Comparison of ENCODE assay signal across 12 cellular contexts in genomic region chr4:28772066-28772465, GRCh38.
A peak's percentile ranks its signal among the peaks of the same experiment; 100 is the strongest.
DNase-seq lines count a peak whose midpoint lies in the region; TF ChIP-seq lines count a peak whose summit lies in the region.
"Had no signal": no experiment of that assay in that cellular context is flagged by ENCODE, and none has a peak within 500 bp of the region (broad histone marks: within the 10 kb centered on the region; RNA-seq: fewer than 3 reads in every experiment).

No MANE protein-coding gene starts in this region.

- H3K27me3 ChIP-seq in GM23248 (replicated peaks; ENCODE audit: insufficient read depth) = no peaks in the 10 kb centered on the region

- peaks cover 4% of the 10 kb centered on the region; the same call in 1 of the 2 replicates for H3K4me1 ChIP-seq in GM23248 (ENCODE audit: insufficient read depth)
- H3K4me1 ChIP-seq: Caco-2 had no signal

- DNase-seq in GM23248 = peak; percentile 62
- peak; percentile 25 for DNase-seq in RPMI7951 (ENCODE audit: low read depth)
- DNase-seq in fibroblast of the aortic adventitia (ENCODE audit: low read depth) = peak; percentile 82
- peak; percentile 54 for DNase-seq in skeletal muscle cell (ENCODE audit: low read depth)
- no peak for DNase-seq in DMS153 treated with DMSO at 0.1 percent for 48 hours (lab: John Stamatoyannopoulos, UW; ENCODE audit: unreplicated experiment)
- no peak for DNase-seq in NCI-H748 treated with DMSO at 0.1 percent for 48 hours (lab: John Stamatoyannopoulos, UW)
- no peak for DNase-seq in dermis blood vessel endothelial cell
- DNase-seq in NCI-H1694 treated with DMSO at 0.1 percent for 48 hours (lab: John Stamatoyannopoulos, UW) = no peak
- DNase-seq: activated CD4-positive, alpha-beta T cell treated with anti-CD3 and anti-CD28 coated beads, Interleukin-2, amount 50 U/mL, for 4 hours; Caco-2; NCI-H2107 had no signal

- H3K9ac ChIP-seq in GM23248 = no peak overlapping the region

- no peaks in the 10 kb centered on the region for H3K36me3 ChIP-seq in GM23248 (ENCODE audit: low read depth)

- peak overlapping the region; percentile 36 for H3K4me2 ChIP-seq in GM23248 (ENCODE audit: unreplicated experiment)

- H3K9me3 ChIP-seq in GM23248 (ENCODE audit: low read depth) = no peaks in the 10 kb centered on the region
- H3K9me3 ChIP-seq: Caco-2 had no signal

- no peak overlapping the region for H2AFZ ChIP-seq in GM23248

- in situ Hi-C loops in GM23248 (cut with MboI) = no loop called here

- H3K79me2 ChIP-seq in GM23248 (ENCODE audit: insufficient read depth) = no peaks in the 10 kb centered on the region

- H4K20me1 ChIP-seq in GM23248 (ENCODE audit: insufficient read depth) = no peaks in the 10 kb centered on the region

- H3F3A ChIP-seq in GM23248 (ENCODE audit: insufficient read depth) = no peaks in the 10 kb centered on the region

- H3K9me2 ChIP-seq in GM23248 (ENCODE audit: insufficient read depth) = no peaks in the 10 kb centered on the region

- H3K4me3 ChIP-seq in GM23248 (no peak overlapping the region), fibroblast of the aortic adventitia (ENCODE audit: low read depth, low read length) (no peak overlapping the region), skeletal muscle cell (ENCODE audit: low read depth, low read length) (no peak overlapping the region)
- H3K4me3 ChIP-seq: skin epidermis had no signal

- TF ChIP-seq CTCF in fibroblast of the aortic adventitia (IDR thresholded peaks at IDR 0.05; ENCODE audit: insufficient read depth, low read length) = no peak

- WGBS in GM23248 (ENCODE audit: low coverage in 1 of 2, low lambda C conversion rate in 2 of 2, missing lambda C conversion rate in 2 of 2), 2 experiments = 35 to 39% methylated on average over 1 of the region's 1 CpG

- H3K27ac ChIP-seq in GM23248 = no peak overlapping the region
- H3K27ac ChIP-seq: skin epidermis had no signal

Comparison
In these comparisons a context has a peak if more than half of its experiments do, and no peak if none do; other contexts are left out.
1. DNase-seq: peak in GM23248 (single experiment), RPMI7951 (single experiment), fibroblast of the aortic adventitia (single experiment) and skeletal muscle cell (single experiment); none in DMS153 treated with DMSO at 0.1 percent for 48 hours (single experiment), NCI-H748 treated with DMSO at 0.1 percent for 48 hours (single experiment), dermis blood vessel endothelial cell (single experiment) and NCI-H1694 treated with DMSO at 0.1 percent for 48 hours (single experiment).